ENCODE assay signal across 1 cellular context in the genomic region with DNA sequence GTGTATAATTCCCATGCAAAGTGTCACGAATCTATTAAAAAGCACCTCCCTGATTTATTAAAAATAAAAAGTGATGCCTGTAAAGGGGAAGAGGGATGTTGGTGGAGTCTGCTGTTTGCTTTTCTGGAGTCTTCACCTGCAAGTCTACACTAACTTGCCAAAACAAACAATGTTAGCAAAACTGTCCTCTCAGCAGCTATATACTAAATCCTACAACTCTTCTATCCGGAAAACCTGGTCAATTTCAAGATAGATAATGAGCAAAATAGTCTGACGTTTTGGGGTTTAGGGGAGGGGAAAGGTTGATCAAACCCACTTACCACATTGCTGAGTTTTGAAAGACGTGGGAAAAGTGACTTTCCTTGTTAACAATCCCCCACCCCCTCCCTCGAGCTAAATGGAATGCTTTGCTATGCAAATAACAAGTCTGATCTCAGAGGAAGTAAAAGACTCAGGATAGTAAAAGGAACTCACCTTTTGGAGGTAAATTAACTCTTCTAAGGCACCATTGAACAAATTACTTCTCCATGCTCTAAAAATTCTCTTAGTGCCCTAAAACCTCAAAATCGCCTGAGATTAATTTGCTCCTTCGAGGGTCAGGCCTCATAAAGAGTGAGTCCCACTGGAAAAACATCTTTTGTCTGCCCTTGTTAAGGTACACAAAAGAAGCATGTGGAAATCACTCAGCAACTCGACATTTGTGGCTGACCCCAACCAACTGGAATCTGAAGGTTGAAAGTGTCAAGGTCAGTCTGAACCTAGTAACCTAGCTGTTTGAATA.
A peak's percentile ranks its signal among the peaks of the same experiment; 100 is the strongest.
TF ChIP-seq lines count a peak whose summit lies in the region.

No MANE protein-coding gene starts in this region.

TF ChIP-seq in HepG2, 621 proteins besides CTCF, POLR2A, EP300 and RAD21 (continued from another document and continues in another):
- TF ChIP-seq, protein P1, sequence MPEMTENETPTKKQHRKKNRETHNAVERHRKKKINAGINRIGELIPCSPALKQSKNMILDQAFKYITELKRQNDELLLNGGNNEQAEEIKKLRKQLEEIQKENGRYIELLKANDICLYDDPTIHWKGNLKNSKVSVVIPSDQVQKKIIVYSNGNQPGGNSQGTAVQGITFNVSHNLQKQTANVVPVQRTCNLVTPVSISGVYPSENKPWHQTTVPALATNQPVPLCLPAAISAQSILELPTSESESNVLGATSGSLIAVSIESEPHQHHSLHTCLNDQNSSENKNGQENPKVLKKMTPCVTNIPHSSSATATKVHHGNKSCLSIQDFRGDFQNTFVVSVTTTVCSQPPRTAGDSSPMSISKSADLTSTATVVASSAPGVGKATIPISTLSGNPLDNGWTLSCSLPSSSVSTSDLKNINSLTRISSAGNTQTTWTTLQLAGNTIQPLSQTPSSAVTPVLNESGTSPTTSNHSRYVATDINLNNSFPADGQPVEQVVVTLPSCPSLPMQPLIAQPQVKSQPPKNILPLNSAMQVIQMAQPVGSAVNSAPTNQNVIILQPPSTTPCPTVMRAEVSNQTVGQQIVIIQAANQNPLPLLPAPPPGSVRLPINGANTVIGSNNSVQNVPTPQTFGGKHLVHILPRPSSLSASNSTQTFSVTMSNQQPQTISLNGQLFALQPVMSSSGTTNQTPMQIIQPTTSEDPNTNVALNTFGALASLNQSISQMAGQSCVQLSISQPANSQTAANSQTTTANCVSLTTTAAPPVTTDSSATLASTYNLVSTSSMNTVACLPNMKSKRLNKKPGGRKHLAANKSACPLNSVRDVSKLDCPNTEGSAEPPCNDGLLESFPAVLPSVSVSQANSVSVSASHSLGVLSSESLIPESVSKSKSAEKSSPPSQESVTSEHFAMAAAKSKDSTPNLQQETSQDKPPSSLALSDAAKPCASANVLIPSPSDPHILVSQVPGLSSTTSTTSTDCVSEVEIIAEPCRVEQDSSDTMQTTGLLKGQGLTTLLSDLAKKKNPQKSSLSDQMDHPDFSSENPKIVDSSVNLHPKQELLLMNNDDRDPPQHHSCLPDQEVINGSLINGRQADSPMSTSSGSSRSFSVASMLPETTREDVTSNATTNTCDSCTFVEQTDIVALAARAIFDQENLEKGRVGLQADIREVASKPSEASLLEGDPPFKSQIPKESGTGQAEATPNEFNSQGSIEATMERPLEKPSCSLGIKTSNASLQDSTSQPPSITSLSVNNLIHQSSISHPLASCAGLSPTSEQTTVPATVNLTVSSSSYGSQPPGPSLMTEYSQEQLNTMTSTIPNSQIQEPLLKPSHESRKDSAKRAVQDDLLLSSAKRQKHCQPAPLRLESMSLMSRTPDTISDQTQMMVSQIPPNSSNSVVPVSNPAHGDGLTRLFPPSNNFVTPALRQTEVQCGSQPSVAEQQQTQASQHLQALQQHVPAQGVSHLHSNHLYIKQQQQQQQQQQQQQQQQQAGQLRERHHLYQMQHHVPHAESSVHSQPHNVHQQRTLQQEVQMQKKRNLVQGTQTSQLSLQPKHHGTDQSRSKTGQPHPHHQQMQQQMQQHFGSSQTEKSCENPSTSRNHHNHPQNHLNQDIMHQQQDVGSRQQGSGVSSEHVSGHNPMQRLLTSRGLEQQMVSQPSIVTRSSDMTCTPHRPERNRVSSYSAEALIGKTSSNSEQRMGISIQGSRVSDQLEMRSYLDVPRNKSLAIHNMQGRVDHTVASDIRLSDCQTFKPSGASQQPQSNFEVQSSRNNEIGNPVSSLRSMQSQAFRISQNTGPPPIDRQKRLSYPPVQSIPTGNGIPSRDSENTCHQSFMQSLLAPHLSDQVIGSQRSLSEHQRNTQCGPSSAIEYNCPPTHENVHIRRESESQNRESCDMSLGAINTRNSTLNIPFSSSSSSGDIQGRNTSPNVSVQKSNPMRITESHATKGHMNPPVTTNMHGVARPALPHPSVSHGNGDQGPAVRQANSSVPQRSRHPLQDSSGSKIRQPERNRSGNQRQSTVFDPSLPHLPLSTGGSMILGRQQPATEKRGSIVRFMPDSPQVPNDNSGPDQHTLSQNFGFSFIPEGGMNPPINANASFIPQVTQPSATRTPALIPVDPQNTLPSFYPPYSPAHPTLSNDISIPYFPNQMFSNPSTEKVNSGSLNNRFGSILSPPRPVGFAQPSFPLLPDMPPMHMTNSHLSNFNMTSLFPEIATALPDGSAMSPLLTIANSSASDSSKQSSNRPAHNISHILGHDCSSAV (CRISPR knock-in tag; IDR thresholded peaks at IDR 0.05; ENCODE audit: borderline replicate concordance), result no peak
- TF ChIP-seq TEAD2 (CRISPR knock-in tag; IDR thresholded peaks at IDR 0.05), result no peak
- no peak for TF ChIP-seq JUNB (CRISPR knock-in tag; IDR thresholded peaks at IDR 0.05; ENCODE audit: borderline replicate concordance)
- no peak; the same call in 1 of the 2 replicates for TF ChIP-seq MIER3 (CRISPR knock-in tag; IDR thresholded peaks at IDR 0.05; ENCODE audit: borderline replicate concordance)
- no peak for TF ChIP-seq ZZZ3 (CRISPR knock-in tag; IDR thresholded peaks at IDR 0.05; ENCODE audit: borderline replicate concordance)
- no peak for TF ChIP-seq ZNF530 (CRISPR knock-in tag; IDR thresholded peaks at IDR 0.05; ENCODE audit: low read depth)
- no peak for TF ChIP-seq ZNF776 (CRISPR knock-in tag; IDR thresholded peaks at IDR 0.05)
- TF ChIP-seq ZNF101 (CRISPR knock-in tag; IDR thresholded peaks at IDR 0.05; ENCODE audit: borderline replicate concordance, low read depth), result no peak
- no peak for TF ChIP-seq FOXP1 (IDR thresholded peaks at IDR 0.05)
- TF ChIP-seq FOXP1 (CRISPR knock-in tag; IDR thresholded peaks at IDR 0.05), result peak; percentile 66
- TF ChIP-seq, protein P2, sequence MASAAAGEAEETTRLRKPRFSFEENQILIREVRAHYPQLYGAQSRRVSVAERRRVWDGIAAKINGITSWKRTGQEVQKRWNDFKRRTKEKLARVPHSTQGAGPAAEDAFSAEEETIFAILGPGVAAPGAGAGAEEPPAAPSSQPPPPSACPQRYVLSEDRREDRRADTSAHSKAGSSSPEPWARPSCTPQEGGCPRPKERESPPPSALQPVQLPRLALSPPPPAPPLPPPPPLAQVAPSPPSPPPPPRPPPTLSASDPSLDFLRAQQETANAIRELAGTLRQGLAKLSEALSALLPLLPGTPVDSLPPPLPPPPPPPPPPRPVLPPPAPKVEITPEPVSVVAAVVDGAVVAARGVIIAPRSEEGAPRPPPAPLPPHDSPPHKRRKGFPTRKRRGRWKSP (CRISPR knock-in tag; IDR thresholded peaks at IDR 0.05), result no peak
- TF ChIP-seq HNRNPK (IDR thresholded peaks at IDR 0.05; ENCODE audit: low read depth, low read length, poor library complexity, severe bottlenecking), result no peak
- TF ChIP-seq ZNF451 (CRISPR knock-in tag; IDR thresholded peaks at IDR 0.05), result no peak
- TF ChIP-seq FOXK2 (IDR thresholded peaks at IDR 0.05), result no peak
- no peak for TF ChIP-seq ZNF761 (CRISPR knock-in tag; conservative IDR thresholded peaks at IDR 0.05)
- TF ChIP-seq AKAP8 (CRISPR knock-in tag; IDR thresholded peaks at IDR 0.05), result no peak
- no peak for TF ChIP-seq XRCC5 (optimal IDR thresholded peaks at IDR 0.05; ENCODE audit: low read length)
- TF ChIP-seq, protein P3, sequence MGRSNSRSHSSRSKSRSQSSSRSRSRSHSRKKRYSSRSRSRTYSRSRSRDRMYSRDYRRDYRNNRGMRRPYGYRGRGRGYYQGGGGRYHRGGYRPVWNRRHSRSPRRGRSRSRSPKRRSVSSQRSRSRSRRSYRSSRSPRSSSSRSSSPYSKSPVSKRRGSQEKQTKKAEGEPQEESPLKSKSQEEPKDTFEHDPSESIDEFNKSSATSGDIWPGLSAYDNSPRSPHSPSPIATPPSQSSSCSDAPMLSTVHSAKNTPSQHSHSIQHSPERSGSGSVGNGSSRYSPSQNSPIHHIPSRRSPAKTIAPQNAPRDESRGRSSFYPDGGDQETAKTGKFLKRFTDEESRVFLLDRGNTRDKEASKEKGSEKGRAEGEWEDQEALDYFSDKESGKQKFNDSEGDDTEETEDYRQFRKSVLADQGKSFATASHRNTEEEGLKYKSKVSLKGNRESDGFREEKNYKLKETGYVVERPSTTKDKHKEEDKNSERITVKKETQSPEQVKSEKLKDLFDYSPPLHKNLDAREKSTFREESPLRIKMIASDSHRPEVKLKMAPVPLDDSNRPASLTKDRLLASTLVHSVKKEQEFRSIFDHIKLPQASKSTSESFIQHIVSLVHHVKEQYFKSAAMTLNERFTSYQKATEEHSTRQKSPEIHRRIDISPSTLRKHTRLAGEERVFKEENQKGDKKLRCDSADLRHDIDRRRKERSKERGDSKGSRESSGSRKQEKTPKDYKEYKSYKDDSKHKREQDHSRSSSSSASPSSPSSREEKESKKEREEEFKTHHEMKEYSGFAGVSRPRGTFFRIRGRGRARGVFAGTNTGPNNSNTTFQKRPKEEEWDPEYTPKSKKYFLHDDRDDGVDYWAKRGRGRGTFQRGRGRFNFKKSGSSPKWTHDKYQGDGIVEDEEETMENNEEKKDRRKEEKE (IDR thresholded peaks at IDR 0.05), result no peak
- TF ChIP-seq, protein P4, sequence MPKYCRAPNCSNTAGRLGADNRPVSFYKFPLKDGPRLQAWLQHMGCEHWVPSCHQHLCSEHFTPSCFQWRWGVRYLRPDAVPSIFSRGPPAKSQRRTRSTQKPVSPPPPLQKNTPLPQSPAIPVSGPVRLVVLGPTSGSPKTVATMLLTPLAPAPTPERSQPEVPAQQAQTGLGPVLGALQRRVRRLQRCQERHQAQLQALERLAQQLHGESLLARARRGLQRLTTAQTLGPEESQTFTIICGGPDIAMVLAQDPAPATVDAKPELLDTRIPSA (CRISPR knock-in tag; IDR thresholded peaks at IDR 0.05; ENCODE audit: borderline replicate concordance), result no peak
- TF ChIP-seq GLI4 (CRISPR knock-in tag; IDR thresholded peaks at IDR 0.05; ENCODE audit: borderline replicate concordance), result no peak
- no peak for TF ChIP-seq ZFP62 (CRISPR knock-in tag; IDR thresholded peaks at IDR 0.05)
- TF ChIP-seq ATF7 (IDR thresholded peaks at IDR 0.05), result no peak
- TF ChIP-seq ATF7 (CRISPR knock-in tag; IDR thresholded peaks at IDR 0.05), result no peak
- TF ChIP-seq, protein P5, sequence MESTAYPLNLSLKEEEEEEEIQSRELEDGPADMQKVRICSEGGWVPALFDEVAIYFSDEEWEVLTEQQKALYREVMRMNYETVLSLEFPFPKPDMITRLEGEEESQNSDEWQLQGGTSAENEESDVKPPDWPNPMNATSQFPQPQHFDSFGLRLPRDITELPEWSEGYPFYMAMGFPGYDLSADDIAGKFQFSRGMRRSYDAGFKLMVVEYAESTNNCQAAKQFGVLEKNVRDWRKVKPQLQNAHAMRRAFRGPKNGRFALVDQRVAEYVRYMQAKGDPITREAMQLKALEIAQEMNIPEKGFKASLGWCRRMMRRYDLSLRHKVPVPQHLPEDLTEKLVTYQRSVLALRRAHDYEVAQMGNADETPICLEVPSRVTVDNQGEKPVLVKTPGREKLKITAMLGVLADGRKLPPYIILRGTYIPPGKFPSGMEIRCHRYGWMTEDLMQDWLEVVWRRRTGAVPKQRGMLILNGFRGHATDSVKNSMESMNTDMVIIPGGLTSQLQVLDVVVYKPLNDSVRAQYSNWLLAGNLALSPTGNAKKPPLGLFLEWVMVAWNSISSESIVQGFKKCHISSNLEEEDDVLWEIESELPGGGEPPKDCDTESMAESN (CRISPR knock-in tag; conservative IDR thresholded peaks at IDR 0.05), result no peak
- TF ChIP-seq, protein P6, sequence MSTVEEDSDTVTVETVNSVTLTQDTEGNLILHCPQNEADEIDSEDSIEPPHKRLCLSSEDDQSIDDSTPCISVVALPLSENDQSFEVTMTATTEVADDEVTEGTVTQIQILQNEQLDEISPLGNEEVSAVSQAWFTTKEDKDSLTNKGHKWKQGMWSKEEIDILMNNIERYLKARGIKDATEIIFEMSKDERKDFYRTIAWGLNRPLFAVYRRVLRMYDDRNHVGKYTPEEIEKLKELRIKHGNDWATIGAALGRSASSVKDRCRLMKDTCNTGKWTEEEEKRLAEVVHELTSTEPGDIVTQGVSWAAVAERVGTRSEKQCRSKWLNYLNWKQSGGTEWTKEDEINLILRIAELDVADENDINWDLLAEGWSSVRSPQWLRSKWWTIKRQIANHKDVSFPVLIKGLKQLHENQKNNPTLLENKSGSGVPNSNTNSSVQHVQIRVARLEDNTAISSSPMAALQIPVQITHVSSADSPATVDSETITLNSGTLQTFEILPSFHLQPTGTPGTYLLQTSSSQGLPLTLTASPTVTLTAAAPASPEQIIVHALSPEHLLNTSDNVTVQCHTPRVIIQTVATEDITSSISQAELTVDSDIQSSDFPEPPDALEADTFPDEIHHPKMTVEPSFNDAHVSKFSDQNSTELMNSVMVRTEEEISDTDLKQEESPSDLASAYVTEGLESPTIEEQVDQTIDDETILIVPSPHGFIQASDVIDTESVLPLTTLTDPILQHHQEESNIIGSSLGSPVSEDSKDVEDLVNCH (CRISPR knock-in tag; IDR thresholded peaks at IDR 0.05), result no peak
- TF ChIP-seq GFI1 (CRISPR knock-in tag; IDR thresholded peaks at IDR 0.05; ENCODE audit: borderline replicate concordance), result peak; percentile 58; the same call in 1 of the 2 replicates
- TF ChIP-seq ZNF672 (CRISPR knock-in tag; IDR thresholded peaks at IDR 0.05), result no peak
- TF ChIP-seq, protein P7, sequence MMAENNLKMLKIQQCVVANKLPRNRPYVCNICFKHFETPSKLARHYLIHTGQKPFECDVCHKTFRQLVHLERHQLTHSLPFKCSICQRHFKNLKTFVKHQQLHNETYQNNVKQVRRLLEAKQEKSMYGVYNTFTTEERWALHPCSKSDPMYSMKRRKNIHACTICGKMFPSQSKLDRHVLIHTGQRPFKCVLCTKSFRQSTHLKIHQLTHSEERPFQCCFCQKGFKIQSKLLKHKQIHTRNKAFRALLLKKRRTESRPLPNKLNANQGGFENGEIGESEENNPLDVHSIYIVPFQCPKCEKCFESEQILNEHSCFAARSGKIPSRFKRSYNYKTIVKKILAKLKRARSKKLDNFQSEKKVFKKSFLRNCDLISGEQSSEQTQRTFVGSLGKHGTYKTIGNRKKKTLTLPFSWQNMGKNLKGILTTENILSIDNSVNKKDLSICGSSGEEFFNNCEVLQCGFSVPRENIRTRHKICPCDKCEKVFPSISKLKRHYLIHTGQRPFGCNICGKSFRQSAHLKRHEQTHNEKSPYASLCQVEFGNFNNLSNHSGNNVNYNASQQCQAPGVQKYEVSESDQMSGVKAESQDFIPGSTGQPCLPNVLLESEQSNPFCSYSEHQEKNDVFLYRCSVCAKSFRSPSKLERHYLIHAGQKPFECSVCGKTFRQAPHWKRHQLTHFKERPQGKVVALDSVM (CRISPR knock-in tag; IDR thresholded peaks at IDR 0.05), result no peak
- no peak for TF ChIP-seq ZNF543 (CRISPR knock-in tag; IDR thresholded peaks at IDR 0.05)
- TF ChIP-seq, protein P8, sequence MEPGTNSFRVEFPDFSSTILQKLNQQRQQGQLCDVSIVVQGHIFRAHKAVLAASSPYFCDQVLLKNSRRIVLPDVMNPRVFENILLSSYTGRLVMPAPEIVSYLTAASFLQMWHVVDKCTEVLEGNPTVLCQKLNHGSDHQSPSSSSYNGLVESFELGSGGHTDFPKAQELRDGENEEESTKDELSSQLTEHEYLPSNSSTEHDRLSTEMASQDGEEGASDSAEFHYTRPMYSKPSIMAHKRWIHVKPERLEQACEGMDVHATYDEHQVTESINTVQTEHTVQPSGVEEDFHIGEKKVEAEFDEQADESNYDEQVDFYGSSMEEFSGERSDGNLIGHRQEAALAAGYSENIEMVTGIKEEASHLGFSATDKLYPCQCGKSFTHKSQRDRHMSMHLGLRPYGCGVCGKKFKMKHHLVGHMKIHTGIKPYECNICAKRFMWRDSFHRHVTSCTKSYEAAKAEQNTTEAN (CRISPR knock-in tag; conservative IDR thresholded peaks at IDR 0.05), result no peak
